ENCODE assay signal across 20 cellular contexts in the genomic region with DNA sequence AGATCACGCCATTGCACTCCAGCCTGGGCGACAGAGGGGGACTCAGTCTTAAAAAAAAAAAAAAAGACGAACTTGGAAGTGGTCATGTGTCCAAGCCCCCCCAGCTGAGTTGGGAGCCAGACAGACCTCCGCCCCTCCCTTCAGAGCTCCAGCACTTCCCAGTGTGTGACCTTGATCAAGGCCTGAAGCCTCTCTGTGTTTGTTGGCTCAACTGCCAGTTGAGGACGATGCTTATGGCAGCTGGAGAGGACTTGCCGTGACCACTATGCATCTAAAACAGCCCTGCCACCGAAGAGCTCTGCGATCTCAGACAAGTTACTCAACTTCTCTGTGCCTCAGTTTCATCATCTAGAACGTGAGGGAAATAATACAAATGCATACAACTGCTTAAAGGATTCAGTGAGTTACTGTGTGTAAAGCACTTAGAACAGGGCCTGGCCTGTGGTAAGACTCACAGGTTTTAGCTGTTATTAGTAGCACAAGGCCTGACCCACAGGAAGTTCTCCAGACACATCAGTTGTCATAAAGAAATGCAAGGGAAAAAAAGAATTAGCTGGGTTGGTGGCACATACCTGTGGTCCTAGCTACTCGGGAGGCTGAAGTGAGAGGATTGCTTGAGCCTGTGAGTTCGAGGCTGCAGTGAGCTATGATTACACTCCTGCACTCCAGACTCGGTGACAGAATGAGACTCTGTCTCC. TPM values are rescaled to one million over a fixed set of nuclear protein-coding genes. Genes with fewer than 3 reads are reported as not detected.
"Had no signal": no experiment of that assay in that cellular context is flagged by ENCODE, and none has a peak within 500 bp of the region (broad histone marks: within the 10 kb centered on the region; RNA-seq: fewer than 3 reads in every experiment).

No MANE protein-coding gene starts in this region.

- ATAC-seq: heart right ventricle; stimulated activated naive CD8-positive, alpha-beta T cell treated with anti-CD3 and anti-CD28 coated beads, Interleukin-15, amount 100 ng/mL, for 72 hours had no signal

- H3K9me3 ChIP-seq: heart right ventricle, testis had no signal

- H3K27ac ChIP-seq: coronary artery, heart right ventricle, testis had no signal

- H3K27me3 ChIP-seq: testis had no signal

- DNase-seq: activated CD4-positive, alpha-beta T cell treated with anti-CD3 and anti-CD28 coated beads for 1 hour; activated CD4-positive, alpha-beta T cell treated with anti-CD3 and anti-CD28 coated beads, Interleukin-2, amount 50 U/mL, for 48 hours; activated naive CD4-positive, alpha-beta T cell; aorta; effector CD8-positive, alpha-beta T cell; heart right ventricle; naive B cell; stimulated activated CD4-positive, alpha-beta T cell treated with anti-CD3 and anti-CD28 coated beads, Interleukin-4, amount 100 ng/mL, for 4 hours; stimulated activated naive CD8-positive, alpha-beta T cell treated with anti-CD3 and anti-CD28 coated beads, Interleukin-15, amount 100 ng/mL, for 72 hours; T-helper 9 cell; testis had no signal

- H3K4me1 Mint-ChIP-seq: mesothelial cell of epicardium; naive B cell; stimulated activated naive CD8-positive, alpha-beta T cell treated with anti-CD3 and anti-CD28 coated beads, Interleukin-15, amount 100 ng/mL, for 72 hours had no signal

- H3K36me3 ChIP-seq: heart right ventricle had no signal

- H3K27me3 Mint-ChIP-seq: stimulated activated naive CD8-positive, alpha-beta T cell treated with anti-CD3 and anti-CD28 coated beads, Interleukin-15, amount 100 ng/mL, for 72 hours had no signal

- H3K9me3 Mint-ChIP-seq: mesothelial cell of epicardium; naive B cell; stimulated activated naive CD8-positive, alpha-beta T cell treated with anti-CD3 and anti-CD28 coated beads, Interleukin-15, amount 100 ng/mL, for 72 hours had no signal

- H3K36me3 Mint-ChIP-seq: mesothelial cell of epicardium, naive B cell had no signal

- H3K4me3 Mint-ChIP-seq: mesothelial cell of epicardium; naive B cell; stimulated activated naive CD8-positive, alpha-beta T cell treated with anti-CD3 and anti-CD28 coated beads, Interleukin-15, amount 100 ng/mL, for 72 hours had no signal

- H3K4me3 ChIP-seq: coronary artery, heart right ventricle, testis had no signal

- H3K27ac Mint-ChIP-seq: mesothelial cell of epicardium had no signal

- H3K4me1 ChIP-seq: heart right ventricle, testis had no signal

RNA-seq across cellular contexts. Expression of gene IL27, which starts 7.0 kb away (rescaled TPM):
- total RNA-seq: cardiac septum, frontal cortex, kidney epithelial cell, lower leg skin, mesothelial cell of epicardium, osteocyte, pulmonary artery endothelial cell, ureter had no signal

RNA-seq across cellular contexts. Expression of gene APOBR, which starts 19.2 kb away (rescaled TPM):
- total RNA-seq: mesothelial cell of epicardium, osteocyte, pulmonary artery endothelial cell had no signal
